ENCODE assay signal across 6 cellular contexts in the genomic region with DNA sequence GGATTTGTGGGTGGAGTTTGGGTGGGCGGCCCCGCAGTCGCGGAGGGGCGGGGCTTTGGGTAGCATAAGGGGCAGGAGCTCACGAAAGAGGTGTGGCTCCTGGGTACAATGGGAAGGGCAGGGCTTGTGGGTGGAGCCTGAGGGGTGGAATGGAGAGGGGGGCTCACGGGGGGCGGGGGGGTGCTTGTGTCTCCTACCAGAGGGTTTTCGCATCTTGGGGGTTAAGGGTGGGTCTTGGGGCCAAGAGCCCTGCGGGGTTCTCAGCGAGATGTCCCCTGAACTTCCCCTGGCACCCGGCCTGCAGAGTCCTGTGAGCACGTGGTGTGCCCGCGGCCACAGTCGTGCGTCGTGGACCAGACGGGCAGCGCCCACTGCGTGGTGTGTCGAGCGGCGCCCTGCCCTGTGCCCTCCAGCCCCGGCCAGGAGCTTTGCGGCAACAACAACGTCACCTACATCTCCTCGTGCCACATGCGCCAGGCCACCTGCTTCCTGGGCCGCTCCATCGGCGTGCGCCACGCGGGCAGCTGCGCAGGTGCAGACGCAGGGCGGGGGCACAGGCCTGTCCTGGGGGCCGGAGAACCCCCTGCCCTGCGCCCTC. TPM values are rescaled to one million over a fixed set of nuclear protein-coding genes. Genes with fewer than 3 reads are reported as not detected.
DNase-seq lines count a peak whose midpoint lies in the region; ATAC-seq and TF ChIP-seq lines count a peak whose summit lies in the region.

No MANE protein-coding gene starts in this region.

- H3K27me3 ChIP-seq in OCI-LY3 (ENCODE audit: low read depth, low read length) (no peaks in the 10 kb centered on the region), esophagus squamous epithelium (peaks cover 0 to 18% (median 0%) of the 10 kb centered on the region in 4 donors)

- intact Hi-C loops in esophagus squamous epithelium (cut with DNase I): no loop called here

- TF ChIP-seq POLR2A in esophagus squamous epithelium (IDR thresholded peaks at IDR 0.05): no peak
- TF ChIP-seq POLR2A in GM18505 (IDR thresholded peaks at IDR 0.05; ENCODE audit: borderline replicate concordance, extremely low read depth, insufficient read depth, insufficient read length): no peak

- no peak for ATAC-seq in GM18505 (IDR thresholded peaks at IDR 0.05; ENCODE audit: unreplicated experiment)

- H3K36me3 ChIP-seq in OCI-LY3 (replicated peaks; ENCODE audit: low read depth, low read length): no peaks in the 10 kb centered on the region
- H3K36me3 ChIP-seq in esophagus squamous epithelium: no peaks in the 10 kb centered on the region

- peak; percentile 91 for DNase-seq in CMK (ENCODE audit: low read depth)
- no peak for DNase-seq in esophagus squamous epithelium (lab: John Stamatoyannopoulos, UW)
- DNase-seq in stimulated activated CD4-positive, alpha-beta T cell treated with anti-CD3 and anti-CD28 coated beads, Interleukin-1b, Interleukin-23, amount 100 ng/mL, for 24 hours (ENCODE audit: low read depth in 4 of 4, low spot score in 1 of 4): peak in 3 of 4 experiments; percentile 91 to 95 (median 92)
- no peak for DNase-seq in cortex of kidney (lab: John Stamatoyannopoulos, UW)

- H3K9me3 ChIP-seq in OCI-LY3 (ENCODE audit: insufficient read depth, low read length) (no peaks in the 10 kb centered on the region), esophagus squamous epithelium (no peaks in the 10 kb centered on the region)

- H3K9ac ChIP-seq in OCI-LY3 (ENCODE audit: low read length): peak overlapping the region; percentile 74; the same call in 1 of the 2 replicates

- H3K4me3 ChIP-seq in OCI-LY3 (ENCODE audit: low read length): peak overlapping the region; percentile 83
- H3K4me3 ChIP-seq in esophagus squamous epithelium: peak overlapping the region; percentile 27 to 95 (median 74)

- 0 to 46% methylated on average over 3 to 16 of the region's 40 CpGs for WGBS in esophagus squamous epithelium, 2 donors

- peaks cover 9% of the 10 kb centered on the region for H3K79me2 ChIP-seq in OCI-LY3 (ENCODE audit: low read length)

- peaks cover 3% of the 10 kb centered on the region; the same call in 1 of the 2 replicates for H4K20me1 ChIP-seq in OCI-LY3 (ENCODE audit: insufficient read depth, low read length)

- H2AFZ ChIP-seq in OCI-LY3 (ENCODE audit: low read depth, low read length): no peak overlapping the region

- peak overlapping the region; percentile 69 for H3K27ac ChIP-seq in OCI-LY3 (ENCODE audit: low read length)
- peak overlapping the region; percentile 91 to 98 (median 96) for H3K27ac ChIP-seq in esophagus squamous epithelium

- H3K4me2 ChIP-seq in OCI-LY3 (ENCODE audit: low read length): peak overlapping the region; percentile 78

- TF ChIP-seq CTCF in OCI-LY3 (IDR thresholded peaks at IDR 0.05; ENCODE audit: low read depth, low read length) (no peak), esophagus squamous epithelium (IDR thresholded peaks at IDR 0.05) (no peak)

- H3K4me1 ChIP-seq in OCI-LY3 (ENCODE audit: low read length): peaks cover 9% of the 10 kb centered on the region
- H3K4me1 ChIP-seq in esophagus squamous epithelium: peaks cover 28 to 50% (median 31%) of the 10 kb centered on the region in 3 donors

RNA-seq across cellular contexts. Expression of gene FSTL3, which starts 4.9 kb away (rescaled TPM):
- 10 to 100 TPM in 3 of 4 donors, 1 to 10 TPM in 1; 4.4 to 43.3 (median 17.7) TPM for total RNA-seq in esophagus squamous epithelium

RNA-seq across cellular contexts. Expression of gene PRSS57, which starts 14.1 kb away (rescaled TPM):
- total RNA-seq in esophagus squamous epithelium: not detected

RNA-seq across cellular contexts. Expression of gene RNF126, which starts 18.1 kb away (rescaled TPM):
- 100 to 1,000 TPM in 2 of 4 donors, 10 to 100 TPM in 2; 82.1 to 118 (median 98.4) TPM for total RNA-seq in esophagus squamous epithelium

RNA-seq across cellular contexts. Expression of gene PALM, which starts 27.6 kb away (rescaled TPM):
- total RNA-seq in esophagus squamous epithelium: 10 to 100 TPM in 1 of 4 donors, 1 to 10 TPM in 3; 2.6 to 19.3 (median 6.5) TPM

RNA-seq across cellular contexts. Expression of gene FGF22, which starts 41.4 kb away (rescaled TPM):
- 1 to 10 TPM in 1 of 4 donors, under 1 TPM in 1, not detected in 2; 0.38 to 1.6 TPM for total RNA-seq in esophagus squamous epithelium

Comparison
In these comparisons a context has a peak if more than half of its experiments do, and no peak if none do; other contexts are left out.
1. DNase-seq: peak in CMK (single experiment) and stimulated activated CD4-positive, alpha-beta T cell treated with anti-CD3 and anti-CD28 coated beads, Interleukin-1b, Interleukin-23, amount 100 ng/mL, for 24 hours (3 of 4); none in esophagus squamous epithelium (single experiment) and cortex of kidney (single experiment).